Comparison of ENCODE assay signal across 19 cellular contexts in genomic region chr7:979886-980571, GRCh38. TPM values are rescaled to one million over a fixed set of nuclear protein-coding genes. Genes with fewer than 3 reads are reported as not detected.
DNase-seq lines count a peak whose midpoint lies in the region; ATAC-seq and TF ChIP-seq lines count a peak whose summit lies in the region.
"Had no signal": no experiment of that assay in that cellular context is flagged by ENCODE, and none has a peak within 500 bp of the region (broad histone marks: within the 10 kb centered on the region; RNA-seq: fewer than 3 reads in every experiment).

No MANE protein-coding gene starts in this region.

- H2AFZ ChIP-seq in GM23338, result peak overlapping the region; percentile 56; the same call in 1 of the 2 replicates

- no peak overlapping the region for H3K4me3 Mint-ChIP-seq in GM23338
- H3K4me3 Mint-ChIP-seq in naive thymus-derived CD4-positive, alpha-beta T cell, result no peak overlapping the region
- H3K4me3 Mint-ChIP-seq in naive thymus-derived CD8-positive, alpha-beta T cell, result no peak overlapping the region
- H3K4me3 Mint-ChIP-seq: activated naive CD8-positive, alpha-beta T cell treated with anti-CD3 and anti-CD28 coated beads for 36 hours had no signal

- H3K4me3 ChIP-seq in BE2C (ENCODE audit: low read depth, low read length) (peak overlapping the region; percentile 27; the same call in 1 of the 2 replicates), GM23338 (no peak overlapping the region)
- no peak overlapping the region for H3K4me3 ChIP-seq in naive thymus-derived CD4-positive, alpha-beta T cell (ENCODE audit: low read length)
- H3K4me3 ChIP-seq: breast epithelium, MG63, psoas muscle had no signal

- H4K20me1 ChIP-seq in GM23338 (replicated peaks; ENCODE audit: insufficient read depth), result no peaks in the 10 kb centered on the region

- H3F3A ChIP-seq in GM23338 (replicated peaks; ENCODE audit: low read depth), result no peaks in the 10 kb centered on the region

- intact Hi-C loops in naive thymus-derived CD4-positive, alpha-beta T cell (cut with micrococcal nuclease), result loop anchor here (5.0 kb wide), 2 partner anchors 62 to 833 kb away; partner anchors contain the start of gene GPR146 (in 1 of the 2)

- H3K27me3 ChIP-seq in BE2C, result no peaks in the 10 kb centered on the region
- no peaks in the 10 kb centered on the region for H3K27me3 ChIP-seq in GM23338 (ENCODE audit: insufficient read depth)
- H3K27me3 ChIP-seq in naive thymus-derived CD4-positive, alpha-beta T cell (ENCODE audit: control insufficient read depth in 2 of 2, insufficient read depth in 2 of 2, low read length in 2 of 2), result no peaks in the 10 kb centered on the region
- H3K27me3 ChIP-seq: MG63 had no signal

- no peak overlapping the region for H3K27ac ChIP-seq in GM23338 (ENCODE audit: low read depth)
- no peak overlapping the region for H3K27ac ChIP-seq in naive thymus-derived CD4-positive, alpha-beta T cell (ENCODE audit: low read depth, low read length)
- H3K27ac ChIP-seq: breast epithelium, foreskin keratinocyte, psoas muscle had no signal

- POLR2A ChIA-PET in naive thymus-derived CD4-positive, alpha-beta T cell (lab: Charles Lee), result no interaction called here
- POLR2A ChIA-PET in naive thymus-derived CD8-positive, alpha-beta T cell (lab: Charles Lee), result no interaction called here

- H3K9me2 ChIP-seq in GM23338 (ENCODE audit: insufficient read depth), result no peaks in the 10 kb centered on the region

- H3K4me2 ChIP-seq in GM23338, result no peak overlapping the region

- H3K4me1 ChIP-seq in BE2C, result peaks cover 5% of the 10 kb centered on the region
- H3K4me1 ChIP-seq in GM23338 (ENCODE audit: insufficient read depth), result no peaks in the 10 kb centered on the region
- H3K4me1 ChIP-seq in naive thymus-derived CD4-positive, alpha-beta T cell (ENCODE audit: control insufficient read depth in 2 of 2, insufficient read depth in 2 of 2, low read length in 2 of 2), result peaks cover 3 to 4% of the 10 kb centered on the region in 2 donors
- H3K4me1 ChIP-seq: breast epithelium, foreskin keratinocyte, psoas muscle had no signal

- no peaks in the 10 kb centered on the region; the same call in 2 of the 3 replicates for H3K9me3 Mint-ChIP-seq in GM23338
- no peaks in the 10 kb centered on the region for H3K9me3 Mint-ChIP-seq in naive thymus-derived CD4-positive, alpha-beta T cell
- H3K9me3 Mint-ChIP-seq in naive thymus-derived CD8-positive, alpha-beta T cell, result no peaks in the 10 kb centered on the region
- H3K9me3 Mint-ChIP-seq: activated naive CD8-positive, alpha-beta T cell treated with anti-CD3 and anti-CD28 coated beads for 36 hours had no signal

- no peaks in the 10 kb centered on the region for H3K36me3 Mint-ChIP-seq in GM23338 (ENCODE audit: low read depth)
- no peaks in the 10 kb centered on the region for H3K36me3 Mint-ChIP-seq in naive thymus-derived CD4-positive, alpha-beta T cell
- no peaks in the 10 kb centered on the region for H3K36me3 Mint-ChIP-seq in naive thymus-derived CD8-positive, alpha-beta T cell
- H3K36me3 Mint-ChIP-seq: activated naive CD8-positive, alpha-beta T cell treated with anti-CD3 and anti-CD28 coated beads for 36 hours had no signal

- H3K36me3 ChIP-seq in BE2C (0 out of 2 replicates have a peak, but pooled peaks cover 3% of the 10 kb centered on the region), GM23338 (ENCODE audit: insufficient read depth) (no peaks in the 10 kb centered on the region)
- H3K36me3 ChIP-seq in naive thymus-derived CD4-positive, alpha-beta T cell (ENCODE audit: control insufficient read depth in 2 of 3, insufficient read depth in 3 of 3, low read length in 3 of 3), result peaks cover 0 to 3% (median 0%) of the 10 kb centered on the region in 3 experiments
- H3K36me3 ChIP-seq: breast epithelium had no signal

- TF ChIP-seq CTCF in BE2C (IDR thresholded peaks at IDR 0.05; ENCODE audit: low read depth, low read length) (no peak), GM23338 (conservative IDR thresholded peaks at IDR 0.05; ENCODE audit: low read depth in 2 of 2) (no peak)

- DNase-seq in BE2C (peak; percentile 80), GM23338 (ENCODE audit: low spot score) (no peak), SK-N-DZ (ENCODE audit: low spot score) (peak; percentile 89), iPS-NIHi7 (ENCODE audit: extremely low spot score) (peak; percentile 40), NCI-H1436 (lab: John Stamatoyannopoulos, UW) (no peak)
- DNase-seq in naive thymus-derived CD4-positive, alpha-beta T cell, result no peak
- no peak for DNase-seq in naive thymus-derived CD8-positive, alpha-beta T cell
- DNase-seq: activated CD8-positive, alpha-beta memory T cell treated with anti-CD3 and anti-CD28 coated beads, Interleukin-2, amount 50 U/mL, for 48 hours; activated naive CD8-positive, alpha-beta T cell treated with anti-CD3 and anti-CD28 coated beads for 36 hours; AML-193; DMS153; foreskin keratinocyte; islet precursor cell; MG63; NCI-H345; psoas muscle; T-helper 1 cell had no signal

- ATAC-seq in GM23338 (peak; percentile 27), HG03095 (IDR thresholded peaks at IDR 0.05; ENCODE audit: unreplicated experiment) (no peak)
- no peak for ATAC-seq in naive thymus-derived CD4-positive, alpha-beta T cell
- ATAC-seq in naive thymus-derived CD8-positive, alpha-beta T cell, result no peak
- ATAC-seq: foreskin keratinocyte had no signal

- no peaks in the 10 kb centered on the region for H3K27me3 Mint-ChIP-seq in GM23338 (ENCODE audit: insufficient read depth, low read depth, poor library complexity)
- no peaks in the 10 kb centered on the region for H3K27me3 Mint-ChIP-seq in naive thymus-derived CD4-positive, alpha-beta T cell
- no peaks in the 10 kb centered on the region for H3K27me3 Mint-ChIP-seq in naive thymus-derived CD8-positive, alpha-beta T cell
- H3K27me3 Mint-ChIP-seq: activated naive CD8-positive, alpha-beta T cell treated with anti-CD3 and anti-CD28 coated beads for 36 hours had no signal

- no peaks in the 10 kb centered on the region for H3K79me2 ChIP-seq in GM23338 (replicated peaks; ENCODE audit: insufficient read depth)

- peaks cover 2% of the 10 kb centered on the region; the same call in 2 of the 3 replicates for H3K4me1 Mint-ChIP-seq in GM23338
- no peaks in the 10 kb centered on the region for H3K4me1 Mint-ChIP-seq in naive thymus-derived CD4-positive, alpha-beta T cell
- peaks cover 0 to 2% (median 0%) of the 10 kb centered on the region in 4 donors for H3K4me1 Mint-ChIP-seq in naive thymus-derived CD8-positive, alpha-beta T cell
- H3K4me1 Mint-ChIP-seq: activated naive CD8-positive, alpha-beta T cell treated with anti-CD3 and anti-CD28 coated beads for 36 hours had no signal

- CTCF ChIA-PET in naive thymus-derived CD4-positive, alpha-beta T cell (lab: Charles Lee), result no interaction called here

- H3K9me3 ChIP-seq in BE2C, result no peaks in the 10 kb centered on the region
- H3K9me3 ChIP-seq in naive thymus-derived CD4-positive, alpha-beta T cell (ENCODE audit: control insufficient read depth in 2 of 3, low read length in 3 of 3), result no peaks in the 10 kb centered on the region
- H3K9me3 ChIP-seq: breast epithelium, MG63, psoas muscle had no signal

- no peak overlapping the region for H3K27ac Mint-ChIP-seq in GM23338
- H3K27ac Mint-ChIP-seq in naive thymus-derived CD4-positive, alpha-beta T cell, result no peak overlapping the region
- no peak overlapping the region for H3K27ac Mint-ChIP-seq in naive thymus-derived CD8-positive, alpha-beta T cell
- H3K27ac Mint-ChIP-seq: activated naive CD8-positive, alpha-beta T cell treated with anti-CD3 and anti-CD28 coated beads for 36 hours had no signal

TF ChIP-seq in GM23338, 12 proteins besides CTCF, POLR2A, EP300 and RAD21 (continues in another document):
- TF ChIP-seq ZNF331 (CRISPR knock-in tag; IDR thresholded peaks at IDR 0.05; ENCODE audit: low read depth), result no peak
- no peak for TF ChIP-seq STAT1 (IDR thresholded peaks at IDR 0.05; ENCODE audit: unreplicated experiment)
- no peak for TF ChIP-seq ZNF114 (CRISPR knock-in tag; IDR thresholded peaks at IDR 0.05)

RNA-seq across cellular contexts. Expression of gene CYP2W1, which starts 3.0 kb away (rescaled TPM):
- polyA plus RNA-seq in BE2C (2012; ENCODE audit: insufficient read depth, insufficient read length, low read depth), result 0.19 TPM
- total RNA-seq in GM23338 (2014; rRNA removed; shearing (Covaris generic)), result not detected in 2 replicates
- polyA plus RNA-seq in GM23338 (2016; fragmentation: Nextera tagmentation; extraction: Ambion mirVana), result not detected in 2 replicates
- polyA plus RNA-seq in SK-N-DZ (2014; cell fraction: cytosol; rRNA removed), result 1.7 and 2.9 TPM in 2 replicates
- polyA plus RNA-seq in SK-N-DZ (2014; cell fraction: nucleus; rRNA removed), result 2.0 and 4.2 TPM in 2 replicates
- not detected for total RNA-seq in naive thymus-derived CD4-positive, alpha-beta T cell
- polyA plus RNA-seq in naive thymus-derived CD4-positive, alpha-beta T cell, result not detected
- total RNA-seq in naive thymus-derived CD8-positive, alpha-beta T cell, result not detected
- polyA plus RNA-seq in naive thymus-derived CD8-positive, alpha-beta T cell, result not detected
- total RNA-seq: activated naive CD8-positive, alpha-beta T cell treated with anti-CD3 and anti-CD28 coated beads for 36 hours; breast epithelium; foreskin keratinocyte; psoas muscle had no signal
- polyA plus RNA-seq: foreskin keratinocyte, psoas muscle had no signal

RNA-seq across cellular contexts. Expression of gene COX19, which starts 4.7 kb away (rescaled TPM):
- 18.8 TPM for polyA plus RNA-seq in BE2C (2012; ENCODE audit: insufficient read depth, insufficient read length, low read depth)
- 6.2 and 11.7 TPM in 2 replicates for total RNA-seq in GM23338 (2014; rRNA removed; shearing (Covaris generic))
- polyA plus RNA-seq in GM23338 (2016; fragmentation: Nextera tagmentation; extraction: Ambion mirVana), result 12.6 and 13.9 TPM in 2 replicates
- polyA plus RNA-seq in SK-N-DZ (2014; cell fraction: cytosol; rRNA removed), result 9.5 and 12.6 TPM in 2 replicates
- 6.4 and 9.1 TPM in 2 replicates for polyA plus RNA-seq in SK-N-DZ (2014; cell fraction: nucleus; rRNA removed)
- total RNA-seq in naive thymus-derived CD4-positive, alpha-beta T cell, result 10 to 100 TPM; 18.3 to 48.2 (median 46.1) TPM
- 10 to 100 TPM; 26.7 to 28.1 TPM for polyA plus RNA-seq in naive thymus-derived CD4-positive, alpha-beta T cell
- 10 to 100 TPM; 46.9 to 49.0 TPM for total RNA-seq in naive thymus-derived CD8-positive, alpha-beta T cell
- 10 to 100 TPM; 19.3 to 21.5 (median 20.2) TPM for polyA plus RNA-seq in naive thymus-derived CD8-positive, alpha-beta T cell

RNA-seq across cellular contexts. Expression of gene ADAP1, which starts 25.5 kb away (rescaled TPM):
- polyA plus RNA-seq in BE2C (2012; ENCODE audit: insufficient read depth, insufficient read length, low read depth), result 37.8 TPM
- total RNA-seq in GM23338 (2014; rRNA removed; shearing (Covaris generic)), result 4.3 and 9.6 TPM in 2 replicates
- 1.9 and 2.2 TPM in 2 replicates for polyA plus RNA-seq in GM23338 (2016; fragmentation: Nextera tagmentation; extraction: Ambion mirVana)
- polyA plus RNA-seq in SK-N-DZ (2014; cell fraction: cytosol; rRNA removed), result 27.4 and 30.5 TPM in 2 replicates
- 28.2 and 35.6 TPM in 2 replicates for polyA plus RNA-seq in SK-N-DZ (2014; cell fraction: nucleus; rRNA removed)
- total RNA-seq in naive thymus-derived CD4-positive, alpha-beta T cell, result 10 to 100 TPM in 3 of 5 experiments, 1 to 10 TPM in 2; 5.0 to 68.6 (median 17.3) TPM
- polyA plus RNA-seq in naive thymus-derived CD4-positive, alpha-beta T cell, result 1 to 10 TPM; 3.8 to 5.5 TPM
- 10 to 100 TPM; 12.4 to 14.5 TPM for total RNA-seq in naive thymus-derived CD8-positive, alpha-beta T cell
- polyA plus RNA-seq in naive thymus-derived CD8-positive, alpha-beta T cell, result 10 to 100 TPM in 1 of 3 donors, 1 to 10 TPM in 2; 7.6 to 18.4 (median 8.2) TPM

Comparison
In these comparisons a context has a peak if more than half of its experiments do, and no peak if none do; other contexts are left out.
1. DNase-seq: peak in BE2C (single experiment), SK-N-DZ (single experiment) and iPS-NIHi7 (single experiment); none in GM23338 (single experiment), NCI-H1436 (single experiment), naive thymus-derived CD4-positive, alpha-beta T cell (0 of 9) and naive thymus-derived CD8-positive, alpha-beta T cell (0 of 10).